In genomic region chr13:105972811-105973590, GRCh38 we compare ENCODE assay signal across 2 cellular contexts.
TF ChIP-seq lines count a peak whose summit lies in the region.

No MANE protein-coding gene starts in this region.

TF ChIP-seq in HEK293T, 16 proteins besides CTCF, POLR2A, EP300 and RAD21 (continued from another document):
- no peak for TF ChIP-seq TARDBP (IDR thresholded peaks at IDR 0.05)
- TF ChIP-seq L3MBTL2 (conservative IDR thresholded peaks at IDR 0.05) = peak; percentile 35
- no peak for TF ChIP-seq NFRKB (IDR thresholded peaks at IDR 0.05)
- TF ChIP-seq FOXM1 (IDR thresholded peaks at IDR 0.05; ENCODE audit: borderline replicate concordance) = no peak
- TF ChIP-seq, protein P1, sequence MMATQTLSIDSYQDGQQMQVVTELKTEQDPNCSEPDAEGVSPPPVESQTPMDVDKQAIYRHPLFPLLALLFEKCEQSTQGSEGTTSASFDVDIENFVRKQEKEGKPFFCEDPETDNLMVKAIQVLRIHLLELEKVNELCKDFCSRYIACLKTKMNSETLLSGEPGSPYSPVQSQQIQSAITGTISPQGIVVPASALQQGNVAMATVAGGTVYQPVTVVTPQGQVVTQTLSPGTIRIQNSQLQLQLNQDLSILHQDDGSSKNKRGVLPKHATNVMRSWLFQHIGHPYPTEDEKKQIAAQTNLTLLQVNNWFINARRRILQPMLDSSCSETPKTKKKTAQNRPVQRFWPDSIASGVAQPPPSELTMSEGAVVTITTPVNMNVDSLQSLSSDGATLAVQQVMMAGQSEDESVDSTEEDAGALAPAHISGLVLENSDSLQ (IDR thresholded peaks at IDR 0.05) = peak; percentile 70
- no peak for TF ChIP-seq FOXA1 (IDR thresholded peaks at IDR 0.05)

TF ChIP-seq in H1, 55 proteins besides CTCF, POLR2A, EP300 and RAD21 (continued from another document):
- TF ChIP-seq EGR1 (IDR thresholded peaks at IDR 0.05; ENCODE audit: borderline replicate concordance, low read depth, low read length) (no peak), YY1 (IDR thresholded peaks at IDR 0.05; ENCODE audit: low read depth, low read length) (no peak), CHD1 (IDR thresholded peaks at IDR 0.05; ENCODE audit: low read depth, low read length) (no peak), SIRT6 (IDR thresholded peaks at IDR 0.05; ENCODE audit: low read length) (no peak), PHF8 (conservative IDR thresholded peaks at IDR 0.05; ENCODE audit: low read depth, low read length) (no peak), POLR2AphosphoS5 (IDR thresholded peaks at IDR 0.05; ENCODE audit: low read depth, low read length) (no peak), BRCA1 (IDR thresholded peaks at IDR 0.05; ENCODE audit: low read depth, low read length) (no peak), GTF2F1 (IDR thresholded peaks at IDR 0.05; ENCODE audit: borderline replicate concordance, low read depth, low read length) (no peak), CHD2 (IDR thresholded peaks at IDR 0.05; ENCODE audit: low read length) (no peak), CTBP2 (IDR thresholded peaks at IDR 0.05; ENCODE audit: borderline replicate concordance, insufficient read depth, insufficient read length, low read length) (no peak)
- TF ChIP-seq, protein P2, sequence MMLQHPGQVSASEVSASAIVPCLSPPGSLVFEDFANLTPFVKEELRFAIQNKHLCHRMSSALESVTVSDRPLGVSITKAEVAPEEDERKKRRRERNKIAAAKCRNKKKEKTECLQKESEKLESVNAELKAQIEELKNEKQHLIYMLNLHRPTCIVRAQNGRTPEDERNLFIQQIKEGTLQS (IDR thresholded peaks at IDR 0.05; ENCODE audit: insufficient read depth, low read depth, low read length) = no peak
